In the genomic region with DNA sequence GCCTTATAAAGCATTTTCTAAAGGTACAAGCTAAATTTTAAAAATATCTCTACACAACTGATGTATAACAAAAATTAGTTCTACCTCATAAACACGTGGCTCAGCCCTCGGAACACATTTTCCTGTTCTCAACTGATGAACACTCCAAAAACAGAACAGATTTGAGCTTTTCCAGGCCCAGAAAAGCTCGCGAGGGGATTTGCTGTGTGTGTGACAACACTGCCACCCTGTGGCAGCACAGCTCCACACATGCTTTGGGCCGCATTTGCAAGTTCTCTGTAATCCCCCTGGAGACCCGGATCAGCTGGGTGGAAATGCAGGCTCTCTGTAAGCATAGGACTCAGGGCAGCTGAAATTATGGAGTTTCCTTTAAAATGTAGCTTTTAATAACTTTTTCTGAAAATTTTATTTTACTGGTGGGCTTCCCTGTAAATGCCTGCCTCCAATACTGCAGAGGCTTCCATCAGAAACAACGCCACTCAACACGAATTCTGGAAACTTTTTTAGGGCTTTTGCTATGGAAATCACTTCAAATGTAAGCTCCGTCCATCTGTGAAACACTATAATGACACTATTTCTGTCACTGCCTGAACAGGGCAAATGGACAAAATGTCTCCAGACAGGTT, we compare ENCODE assay signal across 9 cellular contexts.
DNase-seq lines count a peak whose midpoint lies in the region; ATAC-seq and TF ChIP-seq lines count a peak whose summit lies in the region.
"Had no signal": no experiment of that assay in that cellular context is flagged by ENCODE, and none has a peak within 500 bp of the region (broad histone marks: within the 10 kb centered on the region; RNA-seq: fewer than 3 reads in every experiment).

No MANE protein-coding gene starts in this region.

- ATAC-seq in GM21390 (IDR thresholded peaks at IDR 0.05; ENCODE audit: unreplicated experiment) (peak; percentile 48), HG03039 (IDR thresholded peaks at IDR 0.05; ENCODE audit: unreplicated experiment) (no peak)

- no peak overlapping the region for H3K4me3 ChIP-seq in WI38 (ENCODE audit: low read depth, low read length)
- H3K4me3 ChIP-seq in cardiac fibroblast (replicated peaks in 1 of 2; ENCODE audit: low read depth in 2 of 2, low read length in 2 of 2) = no peak overlapping the region
- no peak overlapping the region for H3K4me3 ChIP-seq in kidney epithelial cell (ENCODE audit: low read depth, low read length)
- H3K4me3 ChIP-seq: SJSA1 had no signal

- H3K36me3 ChIP-seq in kidney epithelial cell (ENCODE audit: control insufficient read depth, insufficient read depth, low read length) = no peaks in the 10 kb centered on the region
- H3K36me3 ChIP-seq: SJSA1 had no signal

- peaks cover 5% of the 10 kb centered on the region for H3K27me3 ChIP-seq in kidney epithelial cell (ENCODE audit: control insufficient read depth, insufficient read depth, low read length)
- H3K27me3 ChIP-seq: SJSA1 had no signal

- peak; percentile 89 for TF ChIP-seq CTCF in WI38 (IDR thresholded peaks at IDR 0.05; ENCODE audit: low read depth, low read length)
- peak; percentile 95 for TF ChIP-seq CTCF in cardiac fibroblast (IDR thresholded peaks at IDR 0.05; ENCODE audit: low read depth, low read length)
- peak; percentile 97 for TF ChIP-seq CTCF in kidney epithelial cell (IDR thresholded peaks at IDR 0.05; ENCODE audit: insufficient read depth, low read length, poor library complexity, severe bottlenecking)

- DNase-seq in CMK (ENCODE audit: low read depth) (peak; percentile 8), NCI-H1694 treated with DMSO at 0.1 percent for 48 hours (lab: John Stamatoyannopoulos, UW) (peak; percentile 71), cardiac fibroblast (ENCODE audit: low read depth in 2 of 2) (peak; percentile 83 to 87), kidney epithelial cell (ENCODE audit: low read depth) (peak; percentile 34)
- peak; percentile 48 for DNase-seq in stimulated activated CD4-positive, alpha-beta T cell treated with anti-CD3 and anti-CD28 coated beads, Interleukin-1b, Interleukin-23, amount 100 ng/mL, for 48 hours

Comparison
In these comparisons a context has a peak if more than half of its experiments do, and no peak if none do; other contexts are left out.
1. DNase-seq: peak in every context shown above with its lines; median percentile 85 in cardiac fibroblast; 71 in NCI-H1694 treated with DMSO at 0.1 percent for 48 hours; 48 in stimulated activated CD4-positive, alpha-beta T cell treated with anti-CD3 and anti-CD28 coated beads, Interleukin-1b, Interleukin-23, amount 100 ng/mL, for 48 hours; 34 in kidney epithelial cell; 8 in CMK.